ENCODE assay signal across 24 cellular contexts in the genomic region with DNA sequence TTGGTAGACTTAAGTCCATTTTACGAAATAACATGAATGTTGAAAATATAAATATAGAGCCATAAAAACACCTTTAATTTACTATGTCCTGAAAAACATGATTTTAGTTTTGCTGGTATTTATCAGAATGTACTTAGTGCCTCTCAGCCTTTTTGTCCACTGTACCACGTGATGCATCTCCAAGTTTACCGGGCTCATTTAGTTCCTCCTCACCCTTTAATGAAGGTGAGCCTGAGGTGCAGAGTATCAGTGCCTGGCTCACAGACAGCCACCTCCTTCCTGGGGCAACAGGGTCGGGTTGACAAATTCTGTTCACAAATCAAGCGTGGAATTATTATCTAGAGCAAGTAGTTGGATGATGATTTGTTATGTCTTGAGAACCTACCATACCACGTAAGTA.
DNase-seq lines count a peak whose midpoint lies in the region; ATAC-seq, FAIRE-seq and TF ChIP-seq lines count a peak whose summit lies in the region.
"Had no signal": no experiment of that assay in that cellular context is flagged by ENCODE, and none has a peak within 500 bp of the region (broad histone marks: within the 10 kb centered on the region; RNA-seq: fewer than 3 reads in every experiment).

No MANE protein-coding gene starts in this region.

- no peak overlapping the region for H4K8ac ChIP-seq in mesenchymal stem cell (ENCODE audit: low read length)

- CTCF ChIA-PET in A549 (lab: Yijun Ruan, JAX), result interaction anchor here (1.2 to 1.8 kb wide), 2 partner anchors 11 to 13 kb away, joined by 4 read pairs; no protein-coding TSS in a partner anchor

- H3K9ac ChIP-seq in parathyroid adenoma (peak overlapping the region; percentile 8), mesenchymal stem cell (ENCODE audit: low read length) (no peak overlapping the region)
- H3K9ac ChIP-seq: BLaER1 treated with 17β-estradiol and CSF1 and Interleukin-3, amounts not matched to agents 10 nM and 100 nM had no signal

- no peak overlapping the region for H3K4ac ChIP-seq in mesenchymal stem cell (ENCODE audit: low read depth in 1 of 2, low read length in 2 of 2)

- H3K27ac Mint-ChIP-seq in nephron progenitor cell, result peak overlapping the region; percentile 14
- H3K27ac Mint-ChIP-seq: B cell; CD4-positive, alpha-beta T cell; CD8-positive, alpha-beta T cell had no signal

- H2BK12ac ChIP-seq in mesenchymal stem cell (ENCODE audit: low read length in 2 of 2), result no peak overlapping the region

- TF ChIP-seq POLR2A in A549 (IDR thresholded peaks at IDR 0.05; ENCODE audit: low read length), result no peak

- no peak overlapping the region for H2AK5ac ChIP-seq in mesenchymal stem cell (ENCODE audit: low read length, severe bottlenecking)

- TF ChIP-seq RAD21 in A549 (conservative IDR thresholded peaks at IDR 0.05 in 1 of 2, IDR thresholded peaks at IDR 0.05 in 1 of 2), result no peak

- no peak for FAIRE-seq in A549 (lab: Jason Lieb, UNC)
- FAIRE-seq: A204.1, D721Med, G401.6, GM12891, GM19239 had no signal

- H3K4me3 ChIP-seq in A549 (no peak overlapping the region), parathyroid adenoma (ENCODE audit: low read depth, low read length) (no peak overlapping the region), mesenchymal stem cell (ENCODE audit: insufficient read depth in 1 of 2, low read depth in 1 of 2, low read length in 2 of 2) (no peak overlapping the region)
- H3K4me3 ChIP-seq: BLaER1 treated with 17β-estradiol and CSF1 and Interleukin-3, amounts not matched to agents 10 nM and 100 nM had no signal

- H4K91ac ChIP-seq in mesenchymal stem cell (ENCODE audit: low read length), result no peak overlapping the region

- no peak overlapping the region for H2BK5ac ChIP-seq in mesenchymal stem cell (ENCODE audit: low read depth, low read length, poor library complexity, severe bottlenecking)

- intact Hi-C loops in Right ventricle myocardium superior (cut with DNase I), result no loop called here

- no peak overlapping the region for H3K23ac ChIP-seq in mesenchymal stem cell (ENCODE audit: low read length in 2 of 2)

- no peaks in the 10 kb centered on the region for H3K79me1 ChIP-seq in mesenchymal stem cell (replicated peaks; ENCODE audit: low read length, poor library complexity, severe bottlenecking)

- peaks cover 14% of the 10 kb centered on the region for H3K4me1 Mint-ChIP-seq in nephron progenitor cell
- H3K4me1 Mint-ChIP-seq: B cell had no signal

- 14% methylated on average over 6 of the region's 6 CpGs for WGBS in A549 (ENCODE audit: missing lambda C conversion rate)
- 82% methylated on average over 3 of the region's 6 CpGs for WGBS in mesenchymal stem cell

- peaks cover 5% of the 10 kb centered on the region for H3K36me3 Mint-ChIP-seq in nephron progenitor cell (ENCODE audit: low read depth)
- H3K36me3 Mint-ChIP-seq: CD8-positive, alpha-beta T cell had no signal

- no peak overlapping the region for H2BK120ac ChIP-seq in mesenchymal stem cell (ENCODE audit: low read depth, low read length)

- H3K4me1 ChIP-seq in A549, result no peaks in the 10 kb centered on the region
- peaks cover 45% of the 10 kb centered on the region for H3K4me1 ChIP-seq in parathyroid adenoma
- H3K4me1 ChIP-seq in mesenchymal stem cell (ENCODE audit: control insufficient read depth, insufficient read depth, low read depth, low read length), result no peaks in the 10 kb centered on the region
- H3K4me1 ChIP-seq: BLaER1 treated with 17β-estradiol and CSF1 and Interleukin-3, amounts not matched to agents 10 nM and 100 nM; Caco-2 had no signal

- no peak overlapping the region for H3K14ac ChIP-seq in mesenchymal stem cell (ENCODE audit: low read length in 2 of 2)

- H3K27me3 ChIP-seq in parathyroid adenoma (ENCODE audit: control insufficient read depth, insufficient read depth, low read length) (no peaks in the 10 kb centered on the region), mesenchymal stem cell (ENCODE audit: control insufficient read depth in 1 of 2, insufficient read depth in 1 of 2, low read length in 2 of 2) (no peaks in the 10 kb centered on the region)
- H3K27me3 ChIP-seq: BLaER1 treated with 17β-estradiol and CSF1 and Interleukin-3, amounts not matched to agents 10 nM and 100 nM had no signal

- TF ChIP-seq CTCF in A549 (IDR thresholded peaks at IDR 0.05) (no peak), nephron progenitor cell (IDR thresholded peaks at IDR 0.05) (no peak), parathyroid adenoma (IDR thresholded peaks at IDR 0.05) (no peak)

- H3K27ac ChIP-seq in A549 (no peak overlapping the region), parathyroid adenoma (peak overlapping the region; percentile 93), mesenchymal stem cell (ENCODE audit: low read length, poor library complexity, severe bottlenecking) (no peak overlapping the region)
- H3K27ac ChIP-seq: BLaER1 treated with 17β-estradiol and CSF1 and Interleukin-3, amounts not matched to agents 10 nM and 100 nM; C4-2B had no signal

- H2BK15ac ChIP-seq in mesenchymal stem cell (ENCODE audit: low read depth, poor library complexity, severe bottlenecking), result no peak overlapping the region

- POLR2A ChIA-PET in A549 (lab: Yijun Ruan, JAX), result no interaction called here

- peak overlapping the region; percentile 63 for H2AFZ ChIP-seq in parathyroid adenoma
- H2AFZ ChIP-seq in mesenchymal stem cell (ENCODE audit: low read depth, low read length), result no peak overlapping the region

- H3K9me3 ChIP-seq in A549 (no peaks in the 10 kb centered on the region), parathyroid adenoma (ENCODE audit: control insufficient read depth, low read length) (no peaks in the 10 kb centered on the region), mesenchymal stem cell (ENCODE audit: control insufficient read depth, low read length) (no peaks in the 10 kb centered on the region)

- no peak for DNase-seq in A549 (ENCODE audit: low read depth in 1 of 2, low spot score in 1 of 2)
- peak; percentile 8 for DNase-seq in UCSD-AML1 (lab: John Stamatoyannopoulos, UW; ENCODE audit: unreplicated experiment)
- DNase-seq in nephron progenitor cell, result no peak
- no peak for DNase-seq in mesenchymal stem cell
- DNase-seq in Right ventricle myocardium superior, result no peak
- DNase-seq in HCEC 1CT, result no peak
- no peak for DNase-seq in T-helper 2 cell
- DNase-seq: 8988T; AML-193; Caco-2; Calu3; CD4-positive, alpha-beta T cell; CD8-positive, alpha-beta T cell; DMS79 treated with DMSO at 0.1 percent for 48 hours; GF-D8 had no signal

- no peak overlapping the region for H3K4me3 Mint-ChIP-seq in nephron progenitor cell
- H3K4me3 Mint-ChIP-seq: B cell; CD4-positive, alpha-beta T cell; CD8-positive, alpha-beta T cell had no signal

- peaks cover 14% of the 10 kb centered on the region for H3K9me3 Mint-ChIP-seq in nephron progenitor cell

- H3K27me3 Mint-ChIP-seq in nephron progenitor cell (ENCODE audit: low read depth, poor library complexity), result peaks cover 7% of the 10 kb centered on the region

- ATAC-seq in A549, result no peak
- ATAC-seq in Right ventricle myocardium superior (ENCODE audit: poor library complexity), result no peak
- ATAC-seq: CD8-positive, alpha-beta T cell had no signal

- H3K18ac ChIP-seq in mesenchymal stem cell (ENCODE audit: low read depth in 1 of 2, low read length in 2 of 2), result no peak overlapping the region

- TF ChIP-seq EP300 in A549 (IDR thresholded peaks at IDR 0.05), result no peak

- no peak overlapping the region for H3K4me2 ChIP-seq in A549
- H3K4me2 ChIP-seq in parathyroid adenoma (ENCODE audit: low read length), result no peak overlapping the region
- no peak overlapping the region for H3K4me2 ChIP-seq in mesenchymal stem cell (ENCODE audit: low read length, poor library complexity, severe bottlenecking)
- H3K4me2 ChIP-seq: BLaER1 treated with 17β-estradiol and CSF1 and Interleukin-3, amounts not matched to agents 10 nM and 100 nM had no signal

- H3K36me3 ChIP-seq in parathyroid adenoma (ENCODE audit: control insufficient read depth, insufficient read depth, low read length) (no peaks in the 10 kb centered on the region), mesenchymal stem cell (ENCODE audit: control insufficient read depth in 1 of 2, insufficient read depth in 2 of 2, low read depth in 1 of 2, low read length in 2 of 2) (no peaks in the 10 kb centered on the region)
- H3K36me3 ChIP-seq: BLaER1 treated with 17β-estradiol and CSF1 and Interleukin-3, amounts not matched to agents 10 nM and 100 nM had no signal

- H3K79me2 ChIP-seq in parathyroid adenoma, result peaks cover 7% of the 10 kb centered on the region

TF ChIP-seq in A549, 52 proteins besides CTCF, POLR2A, EP300 and RAD21:
- no peak for TF ChIP-seq HOXA7 (CRISPR knock-in tag; IDR thresholded peaks at IDR 0.05)
- TF ChIP-seq, protein P1, sequence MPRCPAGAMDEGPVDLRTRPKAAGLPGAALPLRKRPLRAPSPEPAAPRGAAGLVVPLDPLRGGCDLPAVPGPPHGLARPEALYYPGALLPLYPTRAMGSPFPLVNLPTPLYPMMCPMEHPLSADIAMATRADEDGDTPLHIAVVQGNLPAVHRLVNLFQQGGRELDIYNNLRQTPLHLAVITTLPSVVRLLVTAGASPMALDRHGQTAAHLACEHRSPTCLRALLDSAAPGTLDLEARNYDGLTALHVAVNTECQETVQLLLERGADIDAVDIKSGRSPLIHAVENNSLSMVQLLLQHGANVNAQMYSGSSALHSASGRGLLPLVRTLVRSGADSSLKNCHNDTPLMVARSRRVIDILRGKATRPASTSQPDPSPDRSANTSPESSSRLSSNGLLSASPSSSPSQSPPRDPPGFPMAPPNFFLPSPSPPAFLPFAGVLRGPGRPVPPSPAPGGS (IDR thresholded peaks at IDR 0.05), result no peak
- TF ChIP-seq, protein P2, sequence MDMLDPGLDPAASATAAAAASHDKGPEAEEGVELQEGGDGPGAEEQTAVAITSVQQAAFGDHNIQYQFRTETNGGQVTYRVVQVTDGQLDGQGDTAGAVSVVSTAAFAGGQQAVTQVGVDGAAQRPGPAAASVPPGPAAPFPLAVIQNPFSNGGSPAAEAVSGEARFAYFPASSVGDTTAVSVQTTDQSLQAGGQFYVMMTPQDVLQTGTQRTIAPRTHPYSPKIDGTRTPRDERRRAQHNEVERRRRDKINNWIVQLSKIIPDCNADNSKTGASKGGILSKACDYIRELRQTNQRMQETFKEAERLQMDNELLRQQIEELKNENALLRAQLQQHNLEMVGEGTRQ (IDR thresholded peaks at IDR 0.05), result peak; percentile 40
